In genomic region chr4:156962551-156962974, GRCh38 we compare ENCODE assay signal across 14 cellular contexts. TPM values are rescaled to one million over a fixed set of nuclear protein-coding genes. Genes with fewer than 3 reads are reported as not detected.
DNase-seq lines count a peak whose midpoint lies in the region; ATAC-seq, FAIRE-seq and TF ChIP-seq lines count a peak whose summit lies in the region.
"Had no signal": no experiment of that assay in that cellular context is flagged by ENCODE, and none has a peak within 500 bp of the region (broad histone marks: within the 10 kb centered on the region; RNA-seq: fewer than 3 reads in every experiment).

No MANE protein-coding gene starts in this region.

- peak overlapping the region; percentile 56 for H3K56ac ChIP-seq in IMR-90 (ENCODE audit: extremely low read depth, insufficient read depth, low read length)

- no peaks in the 10 kb centered on the region for H3K36me3 ChIP-seq in IMR-90 (ENCODE audit: control insufficient read depth, insufficient read depth, low read length)
- H3K36me3 ChIP-seq in HepG2 (replicated peaks in 1 of 2; ENCODE audit: control insufficient read depth in 1 of 2, insufficient read depth in 2 of 2, low read length in 2 of 2): no peaks in the 10 kb centered on the region
- no peaks in the 10 kb centered on the region for H3K36me3 ChIP-seq in stomach smooth muscle (ENCODE audit: control insufficient read depth in 2 of 2, insufficient read depth in 2 of 2, low read length in 2 of 2)
- H3K36me3 ChIP-seq: adrenal gland had no signal

- TF ChIP-seq POLR2A in IMR-90 (IDR thresholded peaks at IDR 0.05; ENCODE audit: low read depth, low read length): no peak
- no peak for TF ChIP-seq POLR2A in HepG2 (IDR thresholded peaks at IDR 0.05; ENCODE audit: insufficient read depth in 1 of 2, low read depth in 2 of 2, low read length in 2 of 2)

- TF ChIP-seq EP300 in HepG2 (IDR thresholded peaks at IDR 0.05; ENCODE audit: low read depth in 2 of 2, low read length in 2 of 2) (no peak), HepG2 (CRISPR knock-in tag; IDR thresholded peaks at IDR 0.05; ENCODE audit: borderline replicate concordance) (no peak)

- peak overlapping the region; percentile 82; the same call in 1 of the 2 replicates for H3K23ac ChIP-seq in IMR-90 (ENCODE audit: low read depth, low read length)

- peak overlapping the region; percentile 94 for H2BK20ac ChIP-seq in IMR-90 (ENCODE audit: low read depth, low read length)

- peaks cover 14% of the 10 kb centered on the region for H3K9me1 ChIP-seq in IMR-90 (ENCODE audit: insufficient read depth, low read length)

- no peak overlapping the region for H3K4me3 ChIP-seq in IMR-90 (ENCODE audit: insufficient read depth, low read depth, low read length)
- H3K4me3 ChIP-seq in choroid plexus epithelial cell (ENCODE audit: low read depth, low read length): no peak overlapping the region
- H3K4me3 ChIP-seq in HepG2 (replicated peaks in 1 of 3; ENCODE audit: insufficient read depth in 1 of 3, low read depth in 2 of 3, low read length in 3 of 3): no peak overlapping the region
- H3K4me3 ChIP-seq in stomach smooth muscle (ENCODE audit: low read length in 2 of 2): peak overlapping the region; percentile 3 to 36
- H3K4me3 ChIP-seq: adrenal gland had no signal

- peak overlapping the region; percentile 54; the same call in 2 of the 3 replicates for H2BK15ac ChIP-seq in IMR-90 (ENCODE audit: low read depth, low read length)

- dilution Hi-C loops in IMR-90 (cut with HindIII; ENCODE audit: low sequenced_read_pairs, unreplicated experiment): no loop called here

- H2BK5ac ChIP-seq in IMR-90 (ENCODE audit: low read depth, low read length, poor library complexity, severe bottlenecking): peak overlapping the region; percentile 85

- ATAC-seq in IMR-90 (ENCODE audit: low read depth) (peak; percentile 87), HepG2 (peak; percentile 90), sciatic nerve (no peak), GM19023 (IDR thresholded peaks at IDR 0.05; ENCODE audit: unreplicated experiment) (no peak)

- CTCF ChIA-PET in IMR-90 (lab: Yijun Ruan, JAX) (interaction anchor here (1.3 to 1.4 kb wide), 2 partner anchors 46 to 83 kb away, joined by 3 read pairs; no protein-coding TSS in a partner anchor), HepG2 (lab: Yijun Ruan, JAX; ENCODE audit: low intra/inter-chr PET ratio, low total read pairs) (no interaction called here)

- BruUV-seq in IMR-90 (replicated peaks; lab: Mats Ljungman, UMichigan) (no TSS peak), HepG2 (replicated peaks; lab: Mats Ljungman, UMichigan) (no TSS peak)

- in situ Hi-C loops in IMR-90 (cut with MboI; ENCODE audit: low sequenced_read_pairs): loop anchor here (10.0 to 25.0 kb wide), 3 partner anchors 188 to 1000 kb away; partner anchors contain the start of gene CTSO
- in situ Hi-C loops in HepG2 (cut with HindIII; ENCODE audit: extremely low pct_ligation_motif_present, low pct_unique_long_range_greater_than_20kb): loop anchor here (25.0 kb wide), 1 partner anchor 1075 kb away; no protein-coding TSS in a partner anchor

- no peak for TF ChIP-seq RAD21 in IMR-90 (IDR thresholded peaks at IDR 0.05; ENCODE audit: low read length)
- TF ChIP-seq RAD21 in HepG2 (CRISPR knock-in tag; IDR thresholded peaks at IDR 0.05): no peak

- peaks cover 19% of the 10 kb centered on the region for H3K4me1 ChIP-seq in IMR-90 (ENCODE audit: control insufficient read depth, insufficient read depth, low read length)
- peaks cover 42% of the 10 kb centered on the region for H3K4me1 ChIP-seq in HepG2 (ENCODE audit: insufficient read depth, low read length)
- H3K4me1 ChIP-seq in stomach smooth muscle (ENCODE audit: control insufficient read depth, insufficient read depth, low read length): peaks cover 8% of the 10 kb centered on the region

- peak overlapping the region; percentile 92 for H3K4ac ChIP-seq in IMR-90 (ENCODE audit: low read depth, low read length)

- no peak overlapping the region for H2AK9ac ChIP-seq in IMR-90 (replicated peaks; ENCODE audit: low read depth, low read length, poor library complexity)

- FAIRE-seq in HepG2 (lab: Jason Lieb, UNC): no peak
- FAIRE-seq: G401.6 had no signal

- H4K5ac ChIP-seq in IMR-90 (ENCODE audit: low read depth, low read length): peak overlapping the region; percentile 74; the same call in 1 of the 2 replicates

- peak overlapping the region; percentile 75; the same call in 1 of the 2 replicates for H3K14ac ChIP-seq in IMR-90 (replicated peaks; ENCODE audit: low read depth, low read length)

- H3K18ac ChIP-seq in IMR-90 (ENCODE audit: low read depth, low read length): peak overlapping the region; percentile 84

- H4K91ac ChIP-seq in IMR-90 (ENCODE audit: insufficient read depth, low read depth, low read length): peak overlapping the region; percentile 93

- H2AFZ ChIP-seq in IMR-90 (replicated peaks; ENCODE audit: low read length, poor library complexity) (no peak overlapping the region), HepG2 (ENCODE audit: low read length) (no peak overlapping the region)

- POLR2A ChIA-PET in IMR-90 (lab: Charles Lee; ENCODE audit: unreplicated experiment) (interaction anchor here (0.6 to 1.0 kb wide), 2 partner anchors 193 to 574 kb away, joined by 3 to 11 read pairs; no protein-coding TSS in a partner anchor), HepG2 (lab: Yijun Ruan, JAX) (interaction anchor here (0.8 kb wide), 1 partner anchor 8 kb away, joined by 3 read pairs; no protein-coding TSS in a partner anchor)

- H3K4me2 ChIP-seq in IMR-90 (ENCODE audit: low read depth, low read length): peak overlapping the region; percentile 47; the same call in 1 of the 2 replicates
- H3K4me2 ChIP-seq in HepG2 (ENCODE audit: low read depth, low read length): peak overlapping the region; percentile 37

- intact Hi-C loops in IMR-90 (cut with micrococcal nuclease) (loop anchor here (1.0 to 10.0 kb wide), 3 partner anchors 14 to 1008 kb away; partner anchors contain the start of gene CTSO), HepG2 (cut with micrococcal nuclease; ENCODE audit: unreplicated experiment) (loop anchor here (10.0 kb wide), 1 partner anchor 278 kb away; no protein-coding TSS in a partner anchor), sciatic nerve (cut with DNase I) (no loop called here)

- peaks cover 7% of the 10 kb centered on the region for H3K79me2 ChIP-seq in HepG2 (ENCODE audit: insufficient read depth, low read length)

- DNase-seq in IMR-90 (peak; percentile 99), choroid plexus epithelial cell (ENCODE audit: low read depth) (peak; percentile 90), HepG2 (ENCODE audit: low spot score) (peak; percentile 66), sciatic nerve (ENCODE audit: low spot score) (no peak), NCI-H146 (lab: John Stamatoyannopoulos, UW) (no peak), HK-2 (ENCODE audit: unreplicated experiment) (no peak)
- DNase-seq: activated CD8-positive, alpha-beta memory T cell treated with anti-CD3 and anti-CD28 coated beads for 24 hours; adrenal gland; glutamatergic neuron; NCI-H2171 treated with DMSO at 0.1 percent for 48 hours; nucleus accumbens had no signal

- WGBS in IMR-90 (ENCODE audit: extremely low coverage in 2 of 2, insufficient read length in 1 of 2), 2 experiments: no CpG with 5 or more reads among the region's 3 CpGs
- WGBS in HepG2 (ENCODE audit: low lambda C conversion rate): 51% methylated on average over 2 of the region's 3 CpGs

- H4K8ac ChIP-seq in IMR-90 (ENCODE audit: low read depth in 2 of 2, low read length in 2 of 2): peak overlapping the region in 1 of 2 experiments; percentile 83; a peak in 2 of 4 replicates

- no peak overlapping the region for H3K9ac ChIP-seq in IMR-90 (ENCODE audit: low read depth, low read length)
- H3K9ac ChIP-seq in HepG2 (ENCODE audit: insufficient read depth, low read depth, low read length): no peak overlapping the region
- peak overlapping the region in 1 of 2 donors; percentile 13 for H3K9ac ChIP-seq in stomach smooth muscle (ENCODE audit: low read length in 2 of 2)

- H3K27me3 ChIP-seq in IMR-90 (ENCODE audit: control insufficient read depth, insufficient read depth, low read length) (no peaks in the 10 kb centered on the region), HepG2 (ENCODE audit: control insufficient read depth in 1 of 2, insufficient read depth in 2 of 2, low read length in 2 of 2) (no peaks in the 10 kb centered on the region), stomach smooth muscle (ENCODE audit: control insufficient read depth in 1 of 2, insufficient read depth in 2 of 2, low read length in 2 of 2) (no peaks in the 10 kb centered on the region)
- H3K27me3 ChIP-seq: adrenal gland had no signal

- peaks cover 15 to 52% of the 10 kb centered on the region in 2 experiments for H3K79me1 ChIP-seq in IMR-90 (ENCODE audit: low read depth in 1 of 2, low read length in 2 of 2)

- H3K27ac ChIP-seq in IMR-90 (ENCODE audit: insufficient read depth, low read length) (peak overlapping the region; percentile 92; the same call in 1 of the 2 replicates), HepG2 (ENCODE audit: extremely low read length, insufficient read depth, low read length) (no peak overlapping the region), stomach smooth muscle (ENCODE audit: low read length) (peak overlapping the region; percentile 50)
- H3K27ac ChIP-seq: adrenal gland had no signal

- peak overlapping the region; percentile 62 for H2AK5ac ChIP-seq in IMR-90 (ENCODE audit: low read depth, low read length)

- no peaks in the 10 kb centered on the region for H3K9me3 ChIP-seq in IMR-90 (ENCODE audit: control insufficient read depth, insufficient read depth, low read length)
- H3K9me3 ChIP-seq in HepG2 (ENCODE audit: low read length): no peaks in the 10 kb centered on the region
- H3K9me3 ChIP-seq in stomach smooth muscle (ENCODE audit: control insufficient read depth in 2 of 2, low read length in 2 of 2): no peaks in the 10 kb centered on the region
- H3K9me3 ChIP-seq: adrenal gland had no signal

- TF ChIP-seq CTCF in IMR-90 (conservative IDR thresholded peaks at IDR 0.05; ENCODE audit: low read depth, low read length): no peak
- no peak for TF ChIP-seq CTCF in choroid plexus epithelial cell (conservative IDR thresholded peaks at IDR 0.05; ENCODE audit: low read depth, low read length)
- no peak for TF ChIP-seq CTCF in HepG2 (CRISPR knock-in tag; IDR thresholded peaks at IDR 0.05)

- peaks cover 6% of the 10 kb centered on the region; the same call in 1 of the 2 replicates for H4K20me1 ChIP-seq in IMR-90 (ENCODE audit: insufficient read depth, low read length)
- no peaks in the 10 kb centered on the region for H4K20me1 ChIP-seq in HepG2 (ENCODE audit: insufficient read depth, low read length)

- H2BK120ac ChIP-seq in IMR-90 (ENCODE audit: low read depth, low read length): peak overlapping the region; percentile 94

RNA-seq across cellular contexts. Expression of gene PDGFC, which starts 9.0 kb away (rescaled TPM):
- 90.7 and 105 TPM in 2 replicates for total RNA-seq in IMR-90 (2012; rRNA removed)
- polyA plus RNA-seq in IMR-90 (2012; rRNA removed): 15.6 and 19.8 TPM in 2 replicates
- 4.4 and 11.0 TPM in 2 replicates for polyA plus RNA-seq in IMR-90 (2012; cell fraction: cytosol; rRNA removed)
- 13.5 and 32.1 TPM in 2 replicates for polyA plus RNA-seq in IMR-90 (2012; cell fraction: nucleus; rRNA removed; ENCODE audit: low replicate concordance)
- 6.8 and 9.1 TPM in 2 replicates for total RNA-seq in HepG2 (2016; rRNA removed; fragmentation: Illumina TruSeq; extraction: Trizol)
- 1.2 and 1.8 TPM in 2 replicates for total RNA-seq in HepG2 (2016; cell fraction: cytosol; rRNA removed; fragmentation: Illumina TruSeq; extraction: Trizol; ENCODE audit: low read depth)
- 8.4 and 8.6 TPM in 2 replicates for total RNA-seq in HepG2 (2016; cell fraction: insoluble cytoplasmic fraction; rRNA removed; fragmentation: Illumina TruSeq; extraction: Trizol)
- total RNA-seq in HepG2 (2016; cell fraction: membrane; rRNA removed; fragmentation: Illumina TruSeq; extraction: Trizol): 3.8 and 6.4 TPM in 2 replicates
- total RNA-seq in HepG2 (2016; cell fraction: nucleus; rRNA removed; fragmentation: Illumina TruSeq; extraction: Trizol): 14.5 and 17.0 TPM in 2 replicates
- polyA plus RNA-seq in HepG2 (2011; rRNA removed): 4.1 and 4.6 TPM in 2 replicates
- 2.0 and 2.9 TPM in 2 replicates for polyA plus RNA-seq in HepG2 (2011; cell fraction: cytosol; rRNA removed)
- 2.3 and 2.9 TPM in 2 replicates for polyA plus RNA-seq in HepG2 (2011; cell fraction: nucleus; rRNA removed)
- 6.0 and 8.4 TPM in 2 replicates for polyA plus RNA-seq in HepG2 (2012)
- polyA plus RNA-seq in HepG2 (2016; cell fraction: cytosol; fragmentation: Illumina TruSeq; extraction: Trizol; ENCODE audit: low read depth): 0.43 and 0.67 TPM in 2 replicates
- 7.1 and 7.3 TPM in 2 replicates for polyA plus RNA-seq in HepG2 (2016; cell fraction: insoluble cytoplasmic fraction; fragmentation: Illumina TruSeq; extraction: Trizol; ENCODE audit: low read depth)
- polyA plus RNA-seq in HepG2 (2016; cell fraction: membrane; fragmentation: Illumina TruSeq; extraction: Trizol; ENCODE audit: low read depth): 2.5 and 2.7 TPM in 2 replicates
- polyA plus RNA-seq in HepG2 (2016; cell fraction: nucleus; fragmentation: Illumina TruSeq; extraction: Trizol; ENCODE audit: insufficient read depth, low read depth): 8.0 and 8.3 TPM in 2 replicates
- polyA minus RNA-seq in HepG2 (2011; rRNA and poly(A)+ RNA removed; ENCODE audit: low replicate concordance): 5.0 TPM in 1 of 2 replicates, not detected in the other
- 9.2 and 11.6 TPM in 2 replicates for polyA minus RNA-seq in HepG2 (2011; cell fraction: cytosol; rRNA and poly(A)+ RNA removed)
- polyA minus RNA-seq in HepG2 (2011; cell fraction: nucleus; rRNA and poly(A)+ RNA removed): 40.5 and 45.4 TPM in 2 replicates
- total RNA-seq in sciatic nerve: 12.0 TPM

Comparison
In these comparisons a context has a peak if more than half of its experiments do, and no peak if none do; other contexts are left out.
1. ATAC-seq: peak in IMR-90 (single experiment) and HepG2 (single experiment); none in sciatic nerve (single experiment) and GM19023 (single experiment).
2. DNase-seq: peak in IMR-90 (single experiment), choroid plexus epithelial cell (single experiment) and HepG2 (single experiment); none in sciatic nerve (single experiment), NCI-H146 (single experiment) and HK-2 (single experiment).
3. H3K4me3 ChIP-seq: peak in stomach smooth muscle (2 of 2); none in IMR-90 (single experiment), choroid plexus epithelial cell (single experiment) and HepG2 (0 of 3).